ENCODE assay signal across 1 cellular context in genomic region chr17:44794699-44795413, GRCh38.
TF ChIP-seq lines count a peak whose summit lies in the region.

No MANE protein-coding gene starts in this region.

TF ChIP-seq in IMR-90, 13 proteins besides CTCF, POLR2A, EP300 and RAD21:
- no peak for TF ChIP-seq CHD1 (IDR thresholded peaks at IDR 0.05; ENCODE audit: low read depth, low read length)
- TF ChIP-seq RCOR1 (IDR thresholded peaks at IDR 0.05; ENCODE audit: insufficient replicate concordance, low read length) = peak; percentile 7
- no peak for TF ChIP-seq MXI1 (IDR thresholded peaks at IDR 0.05; ENCODE audit: borderline replicate concordance, low read depth, low read length)
- TF ChIP-seq CEBPB (IDR thresholded peaks at IDR 0.05; ENCODE audit: low read depth, low read length) = peak; percentile 48
- TF ChIP-seq MAZ (IDR thresholded peaks at IDR 0.05; ENCODE audit: borderline replicate concordance, low read depth, low read length) = no peak
- TF ChIP-seq BHLHE40 (IDR thresholded peaks at IDR 0.05; ENCODE audit: low read depth, low read length) = peak; percentile 85
- peak; percentile 49; the same call in 1 of the 2 replicates for TF ChIP-seq NFE2L2 (IDR thresholded peaks at IDR 0.05; ENCODE audit: low read depth, low read length)
- TF ChIP-seq USF2 (IDR thresholded peaks at IDR 0.05; ENCODE audit: low read depth, low read length) = no peak
- no peak for TF ChIP-seq RFX5 (IDR thresholded peaks at IDR 0.05; ENCODE audit: low read depth, low read length)
- TF ChIP-seq ELK1 (IDR thresholded peaks at IDR 0.05; ENCODE audit: borderline replicate concordance, low read depth, low read length) = no peak
- peak; percentile 74 for TF ChIP-seq MAFK (IDR thresholded peaks at IDR 0.05; ENCODE audit: low read depth, low read length)
- peak; percentile 94 for TF ChIP-seq FOS (IDR thresholded peaks at IDR 0.05; ENCODE audit: low read depth, low read length)
- no peak for TF ChIP-seq SMC3 (IDR thresholded peaks at IDR 0.05; ENCODE audit: low read depth, low read length)
